ENCODE assay signal across 8 cellular contexts in the genomic region with DNA sequence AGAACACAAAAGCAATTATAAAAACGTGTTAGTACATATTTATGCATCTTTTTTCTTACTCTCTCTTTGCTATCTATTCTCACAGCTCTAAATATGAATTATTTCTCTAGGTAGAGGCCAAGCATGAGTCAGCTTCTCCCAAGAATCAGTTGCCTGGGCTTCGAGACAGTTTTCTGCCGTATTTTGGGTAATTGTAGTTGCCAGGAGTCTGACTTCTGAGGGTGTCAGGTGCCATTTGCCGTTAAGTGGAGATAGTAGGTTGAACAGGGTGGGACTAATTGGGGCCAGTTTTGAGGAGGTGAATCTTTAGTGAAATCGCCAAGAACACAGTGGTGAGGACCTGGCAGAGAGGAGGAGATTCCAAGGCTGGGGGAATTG. TPM values are rescaled to one million over a fixed set of nuclear protein-coding genes. Genes with fewer than 3 reads are reported as not detected.
A peak's percentile ranks its signal among the peaks of the same experiment; 100 is the strongest.
DNase-seq lines count a peak whose midpoint lies in the region; ATAC-seq lines count a peak whose summit lies in the region.

No MANE protein-coding gene starts in this region.

- H3K27ac Mint-ChIP-seq in naive thymus-derived CD8-positive, alpha-beta T cell = peak overlapping the region; percentile 58 to 99 (median 95)

- H3K36me3 Mint-ChIP-seq in naive thymus-derived CD8-positive, alpha-beta T cell = no peaks in the 10 kb centered on the region

- ATAC-seq in GM18498 (IDR thresholded peaks at IDR 0.05; ENCODE audit: unreplicated experiment) = peak; percentile 0
- peak; percentile 11 for ATAC-seq in naive thymus-derived CD8-positive, alpha-beta T cell
- no peak for ATAC-seq in HG03135 (IDR thresholded peaks at IDR 0.05; ENCODE audit: unreplicated experiment)

- H3K9me3 Mint-ChIP-seq in naive thymus-derived CD8-positive, alpha-beta T cell = no peaks in the 10 kb centered on the region

- POLR2A ChIA-PET in naive thymus-derived CD8-positive, alpha-beta T cell (lab: Charles Lee) = interaction anchor here (0.8 to 3.4 kb wide), 12 partner anchors 9 to 80 kb away, joined by 3 to 34 read pairs (median 6); a partner anchor contains a TSS

- H3K27me3 Mint-ChIP-seq in naive thymus-derived CD8-positive, alpha-beta T cell = no peaks in the 10 kb centered on the region

- peak overlapping the region; percentile 80 to 96 (median 88) for H3K4me3 Mint-ChIP-seq in naive thymus-derived CD8-positive, alpha-beta T cell

- DNase-seq in NCI-H1105 treated with DMSO at 0.1 percent for 48 hours (lab: John Stamatoyannopoulos, UW) (peak; percentile 64), cerebellum (ENCODE audit: low spot score) (peak; percentile 20), DMS53 (lab: John Stamatoyannopoulos, UW) (no peak), NCI-H524 (lab: John Stamatoyannopoulos, UW) (no peak), LoVo (ENCODE audit: low spot score) (no peak)
- no peak for DNase-seq in naive thymus-derived CD8-positive, alpha-beta T cell

- H3K4me1 Mint-ChIP-seq in naive thymus-derived CD8-positive, alpha-beta T cell = peaks cover 16 to 65% (median 55%) of the 10 kb centered on the region in 4 donors

RNA-seq across cellular contexts. Expression of a gene that starts 7.8 kb away (rescaled TPM):
- total RNA-seq in cerebellum = 1.9 TPM
- total RNA-seq in naive thymus-derived CD8-positive, alpha-beta T cell = 1 to 10 TPM; 3.4 to 4.1 TPM
- polyA plus RNA-seq in naive thymus-derived CD8-positive, alpha-beta T cell = under 1 TPM; 0.29 to 0.92 (median 0.87) TPM

Comparison
In these comparisons a context has a peak if more than half of its experiments do, and no peak if none do; other contexts are left out.
1. DNase-seq: peak in NCI-H1105 treated with DMSO at 0.1 percent for 48 hours (single experiment) and cerebellum (single experiment); none in naive thymus-derived CD8-positive, alpha-beta T cell (0 of 10), DMS53 (single experiment), NCI-H524 (0 of 2) and LoVo (single experiment).